11 cellular contexts compared by ENCODE assay signal in genomic region chr10:4990217-4990616, GRCh38. TPM values are rescaled to one million over a fixed set of nuclear protein-coding genes. Genes with fewer than 3 reads are reported as not detected.
"Had no signal": no experiment of that assay in that cellular context is flagged by ENCODE, and none has a peak within 500 bp of the region (broad histone marks: within the 10 kb centered on the region; RNA-seq: fewer than 3 reads in every experiment).

No MANE protein-coding gene starts in this region.

- H3K27ac Mint-ChIP-seq: GM23338, H9, HFFc6 had no signal

- H3K36me3 ChIP-seq: HAP-1 had no signal

- H2AFZ ChIP-seq: GM23248, GM23338 had no signal

- H3K4me2 ChIP-seq: GM23338 had no signal

- H3K4me3 ChIP-seq: GM23248, GM23338, HAP-1 had no signal

- H3K9me3 ChIP-seq: HAP-1 had no signal

- FAIRE-seq: H1, H54 had no signal

- ATAC-seq: GM23338, HCT116 had no signal

- H3K9me3 Mint-ChIP-seq: HFFc6 had no signal

- H3K4me3 Mint-ChIP-seq: GM23338, H9, HFFc6 had no signal

- H3K9ac ChIP-seq: GM23248 had no signal

- DNase-seq: GM23248, GOT3, H7, H9, HCEC 1CT, HFFc6 had no signal

- H3K4me1 Mint-ChIP-seq: GM23338, H9 had no signal

- H3K27ac ChIP-seq: GM23248 had no signal

- H3K4me1 ChIP-seq: HAP-1 had no signal

RNA-seq across cellular contexts. Expression of gene AKR1C2, which starts 13.4 kb away (rescaled TPM):
- total RNA-seq: H7 had no signal
